In the genomic region with DNA sequence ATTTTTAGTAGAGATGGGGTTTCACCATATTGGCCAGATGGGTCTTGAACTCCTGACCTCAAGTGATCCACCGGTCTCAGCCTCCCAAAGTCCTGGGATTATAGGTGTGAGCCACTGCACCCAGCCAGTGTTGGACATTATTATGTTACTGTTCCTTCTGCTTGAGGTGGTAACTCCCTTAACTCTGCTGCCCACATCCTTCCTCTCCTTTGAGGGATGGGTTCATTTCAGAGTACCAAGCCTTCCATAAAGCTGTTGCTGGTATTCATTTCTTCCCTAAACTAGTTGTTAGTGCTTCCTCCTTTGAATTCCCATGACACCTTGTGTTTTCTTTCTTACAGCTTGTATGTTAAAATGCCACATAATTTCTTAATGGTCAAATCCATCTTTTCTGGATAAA, we compare ENCODE assay signal across 23 cellular contexts.
"Had no signal": no experiment of that assay in that cellular context is flagged by ENCODE, and none has a peak within 500 bp of the region (broad histone marks: within the 10 kb centered on the region; RNA-seq: fewer than 3 reads in every experiment).

No MANE protein-coding gene starts in this region.

- H3K27ac Mint-ChIP-seq: activated naive CD4-positive, alpha-beta T cell treated with anti-CD3 and anti-CD28 coated beads, Interleukin-2, amount 50 U/mL, for 24 hours; naive thymus-derived CD4-positive, alpha-beta T cell; stimulated activated memory B cell treated with anti-CD40 and anti-IgM and Interleukin-4, amounts not matched to agents 10 μg/mL and 1 μg/mL and 100 μg/mL, for 72 hours had no signal

- ATAC-seq: body of pancreas; naive thymus-derived CD4-positive, alpha-beta T cell; sciatic nerve; stimulated activated memory B cell treated with anti-CD40 and anti-IgM and Interleukin-4, amounts not matched to agents 10 μg/mL and 1 μg/mL and 100 μg/mL, for 72 hours had no signal

- H3K9me3 Mint-ChIP-seq: stimulated activated memory B cell treated with anti-CD40 and anti-IgM and Interleukin-4, amounts not matched to agents 10 μg/mL and 1 μg/mL and 100 μg/mL, for 72 hours had no signal

- H3K4me3 ChIP-seq: body of pancreas, cardiac muscle cell, left lung, lung, transverse colon had no signal

- H3K27me3 Mint-ChIP-seq: stimulated activated memory B cell treated with anti-CD40 and anti-IgM and Interleukin-4, amounts not matched to agents 10 μg/mL and 1 μg/mL and 100 μg/mL, for 72 hours had no signal

- H3K4me1 ChIP-seq: body of pancreas had no signal

- H3K9me3 ChIP-seq: body of pancreas, left lung, transverse colon had no signal

- H3K27me3 ChIP-seq: body of pancreas, cardiac muscle cell, left lung, transverse colon had no signal

- H3K27ac ChIP-seq: body of pancreas, cardiac muscle cell, left lung, transverse colon, VCaP had no signal

- H3K4me3 Mint-ChIP-seq: activated naive CD4-positive, alpha-beta T cell treated with anti-CD3 and anti-CD28 coated beads, Interleukin-2, amount 50 U/mL, for 24 hours; neural crest cell; stimulated activated memory B cell treated with anti-CD40 and anti-IgM and Interleukin-4, amounts not matched to agents 10 μg/mL and 1 μg/mL and 100 μg/mL, for 72 hours had no signal

- DNase-seq: activated CD4-positive, CD25-positive, alpha-beta regulatory T cell treated with anti-CD3 and anti-CD28 coated beads, Interleukin-2, amount 50 U/mL, for 72 hours; activated gamma-delta T cell treated with Interleukin-2 at 50 U/mL for 16 hours; activated T-cell treated with anti-CD3 and anti-CD28 coated beads, Interleukin-2, amount 50 U/mL, for 1 hour; anterior cingulate cortex; body of pancreas; cortex of kidney; erythroblast; foreskin melanocyte; hippocampal formation; kidney glomerular epithelial cell; left lung; naive thymus-derived CD4-positive, alpha-beta T cell; occipital lobe; small intestine; stimulated activated CD4-positive, alpha-beta T cell treated with anti-CD3 and anti-CD28 coated beads, Interleukin-2, amount 100 ng/mL, for 24 hours; transverse colon had no signal
